24 cellular contexts compared by ENCODE assay signal in genomic region chr11:102843474-102843873, GRCh38. TPM values are rescaled to one million over a fixed set of nuclear protein-coding genes. Genes with fewer than 3 reads are reported as not detected.
DNase-seq lines count a peak whose midpoint lies in the region; ATAC-seq and TF ChIP-seq lines count a peak whose summit lies in the region.
"Had no signal": no experiment of that assay in that cellular context is flagged by ENCODE, and none has a peak within 500 bp of the region (broad histone marks: within the 10 kb centered on the region; RNA-seq: fewer than 3 reads in every experiment).

MMP3 (minus strand) TSS chr11:102843609; CDS start chr11:102843546, 63 bp downstream.

- H3K4me2 ChIP-seq in SK-N-SH, result peak within 1 kb of the TSS; percentile 54; the same call in 1 of the 2 replicates

- DNase-seq in AG10803 (ENCODE audit: low read depth), result peak; percentile 73
- DNase-seq in HFFc6, result peak; percentile 74
- DNase-seq in SK-N-SH, result no peak
- DNase-seq in foreskin keratinocyte, result peak; percentile 36 to 43
- DNase-seq in colonic mucosa, result no peak
- DNase-seq in KG1 (lab: John Stamatoyannopoulos, UW), result no peak
- no peak for DNase-seq in activated gamma-delta T cell treated with Interleukin-2 at 50 U/mL for 16 hours
- DNase-seq: activated CD4-positive, alpha-beta memory T cell treated with anti-CD3 and anti-CD28 coated beads, Interleukin-2, amount 10 ng/mL, durations not matched to agents 7 days and 5 days; activated T-cell treated with anti-CD3 and anti-CD28 coated beads, Interleukin-2, amount 50 U/mL, for 4 hours; CD4-positive, CD25-positive, alpha-beta regulatory T cell; H9; left lung; MM.1S; mucosa of descending colon; NCI-H187 treated with DMSO at 0.1 percent for 48 hours; NCI-H446 treated with DMSO at 0.1 percent for 48 hours; retina; SHP77 treated with DMSO at 0.1 percent for 48 hours; stimulated activated CD4-positive, alpha-beta T cell treated with anti-CD3 and anti-CD28 coated beads, Interleukin-12 subunit alpha, Interleukin-12 subunit beta, amount 100 ng/mL, for 4 hours; T-helper 17 cell had no signal

- H3K4me1 Mint-ChIP-seq in HFFc6 (ENCODE audit: low read depth), result peaks cover 58% of the 10 kb centered on the region
- H3K4me1 Mint-ChIP-seq: activated CD4-positive, alpha-beta memory T cell treated with anti-CD3 and anti-CD28 coated beads, Interleukin-2, amount 10 ng/mL, durations not matched to agents 7 days and 5 days; CD4-positive, CD25-positive, alpha-beta regulatory T cell; T-helper 17 cell had no signal

- no peaks in the 10 kb centered on the region; the same call in 1 of the 2 replicates for H3K27me3 Mint-ChIP-seq in HFFc6 (ENCODE audit: insufficient read depth)
- H3K27me3 Mint-ChIP-seq: CD4-positive, CD25-positive, alpha-beta regulatory T cell had no signal

- no peaks in the 10 kb centered on the region for H3K36me3 ChIP-seq in SK-N-SH (replicated peaks in 1 of 2; ENCODE audit: control insufficient read depth in 1 of 2, insufficient read depth in 2 of 2, low read length in 1 of 2)
- H3K36me3 ChIP-seq in colonic mucosa, result no peaks in the 10 kb centered on the region
- H3K36me3 ChIP-seq: left lung, thoracic aorta had no signal

- no peaks in the 10 kb centered on the region for H4K20me1 ChIP-seq in SK-N-SH (ENCODE audit: insufficient read depth)

- no peak within 1 kb of the TSS; the same call in 1 of the 2 replicates for H2AFZ ChIP-seq in SK-N-SH (ENCODE audit: low read depth)

- H3K9me3 ChIP-seq in SK-N-SH (no peaks in the 10 kb centered on the region), colonic mucosa (no peaks in the 10 kb centered on the region)
- H3K9me3 ChIP-seq: left lung, mucosa of descending colon, thoracic aorta had no signal

- H3K4me1 ChIP-seq in SK-N-SH (ENCODE audit: control insufficient read depth in 1 of 2, insufficient read depth in 2 of 2, low read depth in 1 of 2, low read length in 1 of 2) (peaks cover 0 to 20% of the 10 kb centered on the region in 2 experiments; a peak in 1 of 4 replicates), foreskin keratinocyte (peaks cover 20% of the 10 kb centered on the region), colonic mucosa (no peaks in the 10 kb centered on the region)
- H3K4me1 ChIP-seq: left lung had no signal

- no peak within 1 kb of the TSS for H3K4me3 ChIP-seq in AG10803 (ENCODE audit: low read length)
- no peak within 1 kb of the TSS; a peak in 1 of 4 replicates for H3K4me3 ChIP-seq in SK-N-SH (ENCODE audit: low read depth in 2 of 2, low read length in 1 of 2)
- H3K4me3 ChIP-seq in colonic mucosa, result no peak within 1 kb of the TSS
- H3K4me3 ChIP-seq: left lung, mucosa of descending colon, thoracic aorta had no signal

- H3K27ac ChIP-seq in SK-N-SH (ENCODE audit: low read depth in 2 of 2, low read length in 1 of 2) (peak within 1 kb of the TSS in 1 of 2 experiments; percentile 30; a peak in 2 of 4 replicates), foreskin keratinocyte (no peak within 1 kb of the TSS), colonic mucosa (no peak within 1 kb of the TSS)
- H3K27ac ChIP-seq: left lung, thoracic aorta had no signal

- intact Hi-C loops in colonic mucosa (cut with DNase I), result no loop called here

- ATAC-seq in foreskin keratinocyte (peak; percentile 66), HG02759 (IDR thresholded peaks at IDR 0.05; ENCODE audit: unreplicated experiment) (no peak)
- ATAC-seq: activated naive CD4-positive, alpha-beta T cell treated with anti-CD3 and anti-CD28 coated beads, Interleukin-2, amount 50 U/mL, for 72 hours; activated T-cell treated with anti-CD3 and anti-CD28 coated beads, Interleukin-2, amount 50 U/mL, for 4 hours; left lung; mucosa of descending colon; T-helper 17 cell had no signal

- no peak within 1 kb of the TSS for H3K9ac ChIP-seq in SK-N-SH
- no peak within 1 kb of the TSS for H3K9ac ChIP-seq in colonic mucosa (ENCODE audit: low read depth in 2 of 2, low read length in 2 of 2)

- TF ChIP-seq RAD21 in SK-N-SH (IDR thresholded peaks at IDR 0.05; ENCODE audit: low read length), result no peak

- peak within 1 kb of the TSS; percentile 77 for H3K27ac Mint-ChIP-seq in HFFc6
- H3K27ac Mint-ChIP-seq: activated CD4-positive, alpha-beta memory T cell treated with anti-CD3 and anti-CD28 coated beads, Interleukin-2, amount 10 ng/mL, durations not matched to agents 7 days and 5 days; activated naive CD4-positive, alpha-beta T cell treated with anti-CD3 and anti-CD28 coated beads, Interleukin-2, amount 50 U/mL, for 72 hours; CD4-positive, CD25-positive, alpha-beta regulatory T cell; H9; T-helper 17 cell; WTC11 had no signal

- H3K27me3 ChIP-seq in SK-N-SH (ENCODE audit: insufficient read depth) (no peaks in the 10 kb centered on the region), foreskin keratinocyte (no peaks in the 10 kb centered on the region), colonic mucosa (no peaks in the 10 kb centered on the region)
- H3K27me3 ChIP-seq: left lung had no signal

- peaks cover 8% of the 10 kb centered on the region for H3F3A ChIP-seq in SK-N-SH (replicated peaks; ENCODE audit: insufficient read depth)

- peak within 1 kb of the TSS; percentile 79 for H3K4me3 Mint-ChIP-seq in HFFc6
- H3K4me3 Mint-ChIP-seq: activated CD4-positive, alpha-beta memory T cell treated with anti-CD3 and anti-CD28 coated beads, Interleukin-2, amount 10 ng/mL, durations not matched to agents 7 days and 5 days; activated T-cell treated with anti-CD3 and anti-CD28 coated beads, Interleukin-2, amount 50 U/mL, for 4 hours; CD4-positive, CD25-positive, alpha-beta regulatory T cell; H9; T-helper 17 cell; WTC11 had no signal

- TF ChIP-seq CTCF in AG10803 (conservative IDR thresholded peaks at IDR 0.05; ENCODE audit: low read length), result no peak
- TF ChIP-seq CTCF in HFFc6 (IDR thresholded peaks at IDR 0.05), result no peak
- no peak for TF ChIP-seq CTCF in SK-N-SH (IDR thresholded peaks at IDR 0.05)
- no peak for TF ChIP-seq CTCF in foreskin keratinocyte (conservative IDR thresholded peaks at IDR 0.05)
- TF ChIP-seq CTCF in colonic mucosa (IDR thresholded peaks at IDR 0.05), result no peak

- H3K36me3 Mint-ChIP-seq in HFFc6 (ENCODE audit: low read depth), result peaks cover 5% of the 10 kb centered on the region; the same call in 1 of the 2 replicates
- H3K36me3 Mint-ChIP-seq: activated naive CD4-positive, alpha-beta T cell treated with anti-CD3 and anti-CD28 coated beads, Interleukin-2, amount 50 U/mL, for 72 hours; CD4-positive, CD25-positive, alpha-beta regulatory T cell; WTC11 had no signal

- no peaks in the 10 kb centered on the region for H3K79me2 ChIP-seq in SK-N-SH (ENCODE audit: insufficient read depth)

- TF ChIP-seq EP300 in SK-N-SH (IDR thresholded peaks at IDR 0.05; ENCODE audit: borderline replicate concordance in 1 of 2, low read depth in 1 of 2, low read length in 1 of 2), result 0 out of 4 replicates have a peak, but pooled peaks of 1 of the 2 experiments have one; percentile 30

- no peaks in the 10 kb centered on the region for H3K9me2 ChIP-seq in SK-N-SH

- H3K9me3 Mint-ChIP-seq in HFFc6, result no peaks in the 10 kb centered on the region
- H3K9me3 Mint-ChIP-seq: activated CD4-positive, alpha-beta memory T cell treated with anti-CD3 and anti-CD28 coated beads, Interleukin-2, amount 10 ng/mL, durations not matched to agents 7 days and 5 days; activated T-cell treated with anti-CD3 and anti-CD28 coated beads, Interleukin-2, amount 50 U/mL, for 4 hours; H9 had no signal

- POLR2A ChIA-PET in SK-N-SH (lab: Yijun Ruan, JAX), result no interaction called here

- WGBS in SK-N-SH (ENCODE audit: low lambda C conversion rate), result 8% methylated on average over 4 of the region's 4 CpGs

- CTCF ChIA-PET in SK-N-SH (lab: Yijun Ruan, JAX), result no interaction called here

TF ChIP-seq in SK-N-SH, 30 proteins besides CTCF, POLR2A, EP300 and RAD21 (continues in another document):
- no peak for TF ChIP-seq ELF1 (IDR thresholded peaks at IDR 0.05)
- TF ChIP-seq GABPA (IDR thresholded peaks at IDR 0.05; ENCODE audit: low read depth), result no peak
- no peak for TF ChIP-seq ZBTB33 (IDR thresholded peaks at IDR 0.05; ENCODE audit: borderline replicate concordance, low read depth)
- no peak for TF ChIP-seq TAF1 (IDR thresholded peaks at IDR 0.05; ENCODE audit: borderline replicate concordance, low read depth, low read length)
- TF ChIP-seq NRF1 (IDR thresholded peaks at IDR 0.05; ENCODE audit: low read depth, low read length), result no peak

RNA-seq across cellular contexts. Expression of gene MMP3, which starts in this region (rescaled TPM):
- total RNA-seq in HFFc6 (2021; fragmentation: NEBNext Ultra II Directional; extraction: Animal tissue kit (Norgen Biotek cat#: 25700)), result 100 to 1,000 TPM in 1 of 6 experiments, 10 to 100 TPM in 5; 35.4 to 112 (median 42.1) TPM
- 39.3 and 48.4 TPM in 2 replicates for polyA plus RNA-seq in SK-N-SH (2012; rRNA removed)
- polyA plus RNA-seq in SK-N-SH (2012; cell fraction: cytosol; rRNA removed), result 45.7 and 54.1 TPM in 2 replicates
- 14.4 and 28.1 TPM in 2 replicates for polyA plus RNA-seq in SK-N-SH (2012; cell fraction: nucleus; rRNA removed)
- 0.10 and 0.21 TPM in 2 replicates for total RNA-seq in foreskin keratinocyte
- polyA plus RNA-seq in foreskin keratinocyte, result 0.15 and 0.16 TPM in 2 replicates
- total RNA-seq in colonic mucosa, result 1 to 10 TPM; 1.1 to 1.6 TPM
- total RNA-seq: activated CD4-positive, alpha-beta memory T cell treated with anti-CD3 and anti-CD28 coated beads, Interleukin-2, amount 10 ng/mL, durations not matched to agents 7 days and 5 days; activated naive CD4-positive, alpha-beta T cell treated with anti-CD3 and anti-CD28 coated beads, Interleukin-2, amount 50 U/mL, for 72 hours; activated T-cell treated with anti-CD3 and anti-CD28 coated beads, Interleukin-2, amount 50 U/mL, for 4 hours; CD4-positive, CD25-positive, alpha-beta regulatory T cell; H9; T-helper 17 cell; WTC11 had no signal
- polyA plus RNA-seq: CD4-positive, CD25-positive, alpha-beta regulatory T cell had no signal

Comparison
In these comparisons a context has a peak if more than half of its experiments do, and no peak if none do; other contexts are left out.
1. RNA of gene MMP3 (total RNA-seq): 35.4 to 112 TPM in HFFc6; 1.1 to 1.6 TPM in colonic mucosa and 0.10 to 0.21 TPM in foreskin keratinocyte; every median in the first group is over 10 times any median in the second.
2. RNA of gene MMP3 (polyA plus RNA-seq): 14.4 to 54.1 TPM in SK-N-SH; 0.15 to 0.16 TPM in foreskin keratinocyte; every median in the first group is over 10 times any median in the second.
3. Peak in DNase-seq and ATAC-seq in foreskin keratinocyte; RNA of the gene not detected or under 1 TPM.
4. DNase-seq: peak in AG10803 (single experiment) and HFFc6 (single experiment); none in SK-N-SH (single experiment), colonic mucosa (single experiment), KG1 (single experiment) and activated gamma-delta T cell treated with Interleukin-2 at 50 U/mL for 16 hours (single experiment).